ENCODE assay signal across 8 cellular contexts in the genomic region with DNA sequence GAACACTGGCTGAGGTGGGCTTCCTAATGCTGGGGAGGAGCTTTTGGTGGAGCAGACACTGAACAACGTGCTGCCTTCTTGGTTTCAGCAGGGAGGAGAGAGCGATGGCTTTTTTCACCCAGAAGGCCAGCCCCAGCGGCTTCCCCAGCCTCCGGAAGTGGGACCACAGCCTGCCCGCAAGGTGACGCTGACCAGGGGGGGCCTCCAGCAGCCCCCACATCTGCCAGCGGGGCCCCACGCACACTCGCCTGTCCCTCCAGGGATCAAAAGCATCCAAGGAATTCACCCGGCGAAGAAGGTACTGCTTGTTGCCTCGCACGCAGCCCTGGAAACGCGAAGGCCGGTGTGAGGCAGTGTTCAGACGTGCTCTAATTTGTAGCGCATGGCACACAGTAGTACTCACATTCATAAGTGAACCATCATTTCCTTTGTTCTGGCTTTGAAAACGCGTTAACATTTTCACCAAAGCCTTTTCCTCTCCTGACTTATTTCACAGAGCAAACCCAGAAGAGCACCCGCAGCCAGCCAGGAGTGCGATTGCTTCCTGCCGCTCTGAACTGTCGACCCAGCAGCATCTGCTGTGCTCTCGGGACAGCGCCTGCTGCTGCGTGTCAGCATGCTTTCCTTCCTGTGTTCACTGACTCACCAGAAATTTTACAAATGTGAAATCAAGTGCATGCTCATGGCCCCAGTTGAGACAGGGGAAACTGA. TPM values are rescaled to one million over a fixed set of nuclear protein-coding genes. Genes with fewer than 3 reads are reported as not detected.
DNase-seq lines count a peak whose midpoint lies in the region; ATAC-seq and TF ChIP-seq lines count a peak whose summit lies in the region.

No MANE protein-coding gene starts in this region.

- CTCF ChIA-PET in Caco-2 (lab: Charles Lee), result no interaction called here
- CTCF ChIA-PET in activated CD4-positive, alpha-beta T cell treated with anti-CD3 and anti-CD28 coated beads for 36 hours (lab: Charles Lee), result interaction anchor here (0.6 to 1.3 kb wide), 5 partner anchors 25 to 165 kb away, joined by 3 to 12 read pairs (median 4); no protein-coding TSS in a partner anchor

- H3K27me3 Mint-ChIP-seq in Caco-2 (ENCODE audit: insufficient read depth, unreplicated experiment), result no peaks in the 10 kb centered on the region
- H3K27me3 Mint-ChIP-seq in activated CD4-positive, alpha-beta T cell treated with anti-CD3 and anti-CD28 coated beads for 36 hours, result no peaks in the 10 kb centered on the region
- no peaks in the 10 kb centered on the region for H3K27me3 Mint-ChIP-seq in effector memory CD8-positive, alpha-beta T cell

- intact Hi-C loops in Caco-2 (cut with micrococcal nuclease; ENCODE audit: unreplicated experiment), result no loop called here
- intact Hi-C loops in activated CD4-positive, alpha-beta T cell treated with anti-CD3 and anti-CD28 coated beads for 36 hours (cut with DNase I, micrococcal nuclease), result loop anchor here (1.0 to 10.0 kb wide), 11 partner anchors 17 to 836 kb away; partner anchors contain the start of genes PAXIP1 (in 1 of the 2) and RBM33 (in 1 of the 2)

- no peaks in the 10 kb centered on the region for H3K9me3 ChIP-seq in Caco-2

- no TSS peak for BruUV-seq in Caco-2 (replicated peaks; lab: Mats Ljungman, UMichigan)

- peak; percentile 51 for ATAC-seq in HG02840 (IDR thresholded peaks at IDR 0.05; ENCODE audit: low FRiP score, unreplicated experiment)
- peak; percentile 83 for ATAC-seq in activated CD4-positive, alpha-beta T cell treated with anti-CD3 and anti-CD28 coated beads for 36 hours
- peak; percentile 79 for ATAC-seq in effector memory CD8-positive, alpha-beta T cell (replicated peaks)

- DNase-seq in Caco-2 (no peak), amniotic stem cell (lab: John Stamatoyannopoulos, UW) (no peak), erythroblast (lab: John Stamatoyannopoulos, UW) (no peak), AG08396 (ENCODE audit: low spot score) (no peak)
- peak; percentile 84 for DNase-seq in activated CD4-positive, alpha-beta T cell treated with anti-CD3 and anti-CD28 coated beads for 36 hours
- peak; percentile 31 to 44 (median 32) for DNase-seq in effector memory CD8-positive, alpha-beta T cell
- DNase-seq in stimulated activated CD4-positive, alpha-beta T cell treated with anti-CD3 and anti-CD28 coated beads, Interleukin-15, amount 100 ng/mL, for 1 hour (ENCODE audit: low read depth in 1 of 2, low spot score in 1 of 2), result peak; percentile 13 to 24

- H3K4me1 Mint-ChIP-seq in Caco-2 (ENCODE audit: low read depth, unreplicated experiment), result peaks cover 6% of the 10 kb centered on the region
- H3K4me1 Mint-ChIP-seq in activated CD4-positive, alpha-beta T cell treated with anti-CD3 and anti-CD28 coated beads for 36 hours, result peaks cover 52% of the 10 kb centered on the region
- peaks cover 47 to 57% of the 10 kb centered on the region in 2 donors for H3K4me1 Mint-ChIP-seq in effector memory CD8-positive, alpha-beta T cell (ENCODE audit: low read depth in 2 of 2)

- no peak for TF ChIP-seq POLR2A in erythroblast (IDR thresholded peaks at IDR 0.05; ENCODE audit: low read length)

- H3K27me3 ChIP-seq in Caco-2 (replicated peaks; ENCODE audit: control insufficient read depth, insufficient read depth, low read length), result no peaks in the 10 kb centered on the region

- H3K36me3 ChIP-seq in Caco-2 (ENCODE audit: control insufficient read depth, insufficient read depth, low read length), result peaks cover 3% of the 10 kb centered on the region

- no peak overlapping the region for H3K4me3 Mint-ChIP-seq in Caco-2 (ENCODE audit: unreplicated experiment)
- peak overlapping the region; percentile 74 for H3K4me3 Mint-ChIP-seq in activated CD4-positive, alpha-beta T cell treated with anti-CD3 and anti-CD28 coated beads for 36 hours
- H3K4me3 Mint-ChIP-seq in effector memory CD8-positive, alpha-beta T cell, result peak overlapping the region; percentile 74 to 84

- peak overlapping the region; percentile 13 for H3K27ac Mint-ChIP-seq in Caco-2 (ENCODE audit: unreplicated experiment)
- H3K27ac Mint-ChIP-seq in activated CD4-positive, alpha-beta T cell treated with anti-CD3 and anti-CD28 coated beads for 36 hours, result peak overlapping the region; percentile 97
- H3K27ac Mint-ChIP-seq in effector memory CD8-positive, alpha-beta T cell, result peak overlapping the region; percentile 81 to 94

- no peaks in the 10 kb centered on the region for H3K9me3 Mint-ChIP-seq in Caco-2 (ENCODE audit: unreplicated experiment)
- no peaks in the 10 kb centered on the region for H3K9me3 Mint-ChIP-seq in activated CD4-positive, alpha-beta T cell treated with anti-CD3 and anti-CD28 coated beads for 36 hours (ENCODE audit: low read depth)
- H3K9me3 Mint-ChIP-seq in effector memory CD8-positive, alpha-beta T cell, result no peaks in the 10 kb centered on the region

- H3K4me3 ChIP-seq in Caco-2 (ENCODE audit: low read depth, low read length), result no peak overlapping the region

- no peak for TF ChIP-seq CTCF in Caco-2 (IDR thresholded peaks at IDR 0.05; ENCODE audit: insufficient read depth in 1 of 2, low read depth in 1 of 2, low read length in 1 of 2, severe bottlenecking in 1 of 2, unreplicated experiment in 1 of 2)

- POLR2A ChIA-PET in Caco-2 (lab: Charles Lee), result no interaction called here
- POLR2A ChIA-PET in activated CD4-positive, alpha-beta T cell treated with anti-CD3 and anti-CD28 coated beads for 36 hours (lab: Charles Lee), result no interaction called here

- peaks cover 67% of the 10 kb centered on the region for H3K36me3 Mint-ChIP-seq in Caco-2 (ENCODE audit: insufficient read depth, unreplicated experiment)
- H3K36me3 Mint-ChIP-seq in activated CD4-positive, alpha-beta T cell treated with anti-CD3 and anti-CD28 coated beads for 36 hours (ENCODE audit: low read depth), result peaks cover 51% of the 10 kb centered on the region
- peaks cover 63% of the 10 kb centered on the region for H3K36me3 Mint-ChIP-seq in effector memory CD8-positive, alpha-beta T cell (ENCODE audit: insufficient read depth)

- H3K4me1 ChIP-seq in Caco-2, result no peaks in the 10 kb centered on the region

RNA-seq across cellular contexts. Expression of gene SHH, which starts 48.4 kb away (rescaled TPM):
- total RNA-seq in Caco-2 (2022), result 4.7 and 6.2 TPM in 2 replicates
- not detected for total RNA-seq in activated CD4-positive, alpha-beta T cell treated with anti-CD3 and anti-CD28 coated beads for 36 hours

Comparison
In these comparisons a context has a peak if more than half of its experiments do, and no peak if none do; other contexts are left out.
1. DNase-seq: peak in activated CD4-positive, alpha-beta T cell treated with anti-CD3 and anti-CD28 coated beads for 36 hours (single experiment), effector memory CD8-positive, alpha-beta T cell (3 of 3) and stimulated activated CD4-positive, alpha-beta T cell treated with anti-CD3 and anti-CD28 coated beads, Interleukin-15, amount 100 ng/mL, for 1 hour (2 of 2); none in Caco-2 (0 of 2), amniotic stem cell (single experiment), erythroblast (0 of 2) and AG08396 (single experiment).
2. H3K27ac Mint-ChIP-seq: peak in every context shown above with its lines; median percentile 97 in activated CD4-positive, alpha-beta T cell treated with anti-CD3 and anti-CD28 coated beads for 36 hours; 88 in effector memory CD8-positive, alpha-beta T cell; 13 in Caco-2.
3. Peak in every context shown above with its lines, with median percentiles within 50 percentile points of each other: ATAC-seq.